12 cellular contexts compared by ENCODE assay signal in the genomic region with DNA sequence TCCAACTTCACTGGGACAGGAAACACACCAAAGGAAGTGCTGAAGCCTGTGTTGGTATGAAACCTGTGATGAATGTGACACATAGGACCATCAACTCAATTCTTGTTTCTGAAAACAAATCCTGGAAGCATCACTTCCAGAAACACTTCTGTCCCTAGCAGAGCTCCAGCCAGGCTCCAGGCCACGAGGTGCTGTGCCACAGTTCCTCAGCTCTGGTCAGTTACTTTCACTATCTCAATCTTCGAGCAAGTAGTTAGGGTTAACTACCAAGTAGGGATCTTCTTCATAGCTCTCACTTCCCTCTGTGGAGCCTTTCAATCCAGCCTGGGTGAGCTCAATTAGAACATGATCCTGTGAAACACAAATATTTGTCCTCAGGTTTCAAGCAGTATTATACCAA. TPM values are rescaled to one million over a fixed set of nuclear protein-coding genes. Genes with fewer than 3 reads are reported as not detected.
A peak's percentile ranks its signal among the peaks of the same experiment; 100 is the strongest.
DNase-seq lines count a peak whose midpoint lies in the region; ATAC-seq and TF ChIP-seq lines count a peak whose summit lies in the region.
"Had no signal": no experiment of that assay in that cellular context is flagged by ENCODE, and none has a peak within 500 bp of the region (broad histone marks: within the 10 kb centered on the region; RNA-seq: fewer than 3 reads in every experiment).

No MANE protein-coding gene starts in this region.

- peaks cover 39% of the 10 kb centered on the region for H3K4me1 ChIP-seq in Loucy (ENCODE audit: insufficient read depth, low read length, poor library complexity, severe bottlenecking)
- peaks cover 6% of the 10 kb centered on the region for H3K4me1 ChIP-seq in mucosa of descending colon (ENCODE audit: low read depth)
- peaks cover 0 to 10% (median 0%) of the 10 kb centered on the region in 4 donors for H3K4me1 ChIP-seq in stomach

- peak overlapping the region; percentile 7 to 69 (median 53) for H3K27ac Mint-ChIP-seq in CD14-positive monocyte
- H3K27ac Mint-ChIP-seq: GM23338 had no signal

- H3K27ac ChIP-seq in stomach = peak overlapping the region in 2 of 5 donors; percentile 19 to 55

- H4K20me1 ChIP-seq in Loucy (ENCODE audit: insufficient read depth, low read length, poor library complexity, severe bottlenecking) = no peaks in the 10 kb centered on the region

- peaks cover 0 to 2% (median 0%) of the 10 kb centered on the region in 3 donors for H3K27me3 Mint-ChIP-seq in CD14-positive monocyte (ENCODE audit: low read depth in 3 of 3)

- H3K36me3 Mint-ChIP-seq in CD14-positive monocyte = peaks cover 28 to 38% of the 10 kb centered on the region in 2 donors

- no peaks in the 10 kb centered on the region for H3K79me2 ChIP-seq in Loucy (ENCODE audit: insufficient read depth, low read length)

- TF ChIP-seq CTCF in CD14-positive monocyte (IDR thresholded peaks at IDR 0.05) = no peak
- TF ChIP-seq CTCF in Loucy (conservative IDR thresholded peaks at IDR 0.05; ENCODE audit: low read length) = no peak
- no peak for TF ChIP-seq CTCF in mucosa of descending colon (IDR thresholded peaks at IDR 0.05)
- no peak for TF ChIP-seq CTCF in stomach (IDR thresholded peaks at IDR 0.05)

- ATAC-seq in mucosa of descending colon (peak; percentile 76), HG03520 (IDR thresholded peaks at IDR 0.05; ENCODE audit: unreplicated experiment) (no peak)
- ATAC-seq: GM23338 had no signal

- intact Hi-C loops in CD14-positive monocyte (cut with micrococcal nuclease) = no loop called here
- intact Hi-C loops in mucosa of descending colon (cut with DNase I, micrococcal nuclease) = no loop called here
- intact Hi-C loops in stomach (cut with DNase I; ENCODE audit: low total_unique reads) = no loop called here

- peaks cover 44% of the 10 kb centered on the region for H3K36me3 ChIP-seq in Loucy (ENCODE audit: insufficient read depth, low read length)
- no peaks in the 10 kb centered on the region for H3K36me3 ChIP-seq in mucosa of descending colon (ENCODE audit: low read depth)
- H3K36me3 ChIP-seq in stomach = peaks cover 3 to 37% (median 36%) of the 10 kb centered on the region in 4 donors

- H3F3A ChIP-seq in Loucy (ENCODE audit: low read depth) = peaks cover 5% of the 10 kb centered on the region; the same call in 1 of the 2 replicates

- H3K4me2 ChIP-seq in Loucy (ENCODE audit: low read depth, low read length, poor library complexity, severe bottlenecking) = peak overlapping the region; percentile 63
- H3K4me2 ChIP-seq: GM23338 had no signal

- H3K9ac ChIP-seq in Loucy (ENCODE audit: low read depth, low read length, poor library complexity, severe bottlenecking) = peak overlapping the region; percentile 2

- peak overlapping the region; percentile 26 to 38 for H3K4me3 Mint-ChIP-seq in CD14-positive monocyte
- H3K4me3 Mint-ChIP-seq: GM23338 had no signal

- H3K27me3 ChIP-seq in Loucy (ENCODE audit: insufficient read depth, low read length, poor library complexity, severe bottlenecking) = no peaks in the 10 kb centered on the region
- H3K27me3 ChIP-seq in stomach = no peaks in the 10 kb centered on the region

- H3K4me1 Mint-ChIP-seq in CD14-positive monocyte = peaks cover 9% of the 10 kb centered on the region

- no peaks in the 10 kb centered on the region for H3K9me3 Mint-ChIP-seq in CD14-positive monocyte
- H3K9me3 Mint-ChIP-seq: GM23338 had no signal

- DNase-seq in CD14-positive monocyte (ENCODE audit: low spot score) (no peak), dedifferentiated amniotic fluid mesenchymal stem cell (ENCODE audit: extremely low spot score) (peak; percentile 27), mucosa of descending colon (peak in 1 of 3 donors; percentile 20), putamen (ENCODE audit: low spot score) (no peak), stomach (no peak)
- DNase-seq in stimulated activated CD4-positive, alpha-beta T cell treated with anti-CD3 and anti-CD28 coated beads, Interleukin-1b, Interleukin-23, amount 100 ng/mL, for 48 hours = no peak
- DNase-seq: effector CD8-positive, alpha-beta T cell; NCI-H2029; SIG-M5 had no signal

- 56 to 72% (median 60%) methylated on average over 2 of the region's 2 CpGs for WGBS in stomach, 5 donors

- no peak overlapping the region for H2AFZ ChIP-seq in Loucy (ENCODE audit: low read length)
- H2AFZ ChIP-seq: GM23338 had no signal

- no peak for TF ChIP-seq EP300 in stomach (IDR thresholded peaks at IDR 0.05)

- H3K9me2 ChIP-seq in Loucy (replicated peaks; ENCODE audit: low read depth, low read length) = no peaks in the 10 kb centered on the region

- H3K9me3 ChIP-seq in Loucy (ENCODE audit: insufficient read depth, low read depth, low read length) (no peaks in the 10 kb centered on the region), mucosa of descending colon (no peaks in the 10 kb centered on the region), stomach (no peaks in the 10 kb centered on the region)

- H3K4me3 ChIP-seq in Loucy (ENCODE audit: low read length, poor library complexity, severe bottlenecking) (peak overlapping the region; percentile 38), mucosa of descending colon (no peak overlapping the region), stomach (no peak overlapping the region)
- H3K4me3 ChIP-seq: GM23338 had no signal

- no peak for TF ChIP-seq POLR2A in stomach (IDR thresholded peaks at IDR 0.05)

RNA-seq across cellular contexts. Expression of a gene that starts 3.6 kb away (rescaled TPM):
- polyA plus RNA-seq in CD14-positive monocyte = not detected
- total RNA-seq in mucosa of descending colon = under 1 TPM; 0.09 to 0.19 (median 0.09) TPM
- total RNA-seq in stomach = 10 to 100 TPM in 1 of 5 donors, under 1 TPM in 1, not detected in 3; 0.58 to 12.3 TPM
- polyA plus RNA-seq in stomach = not detected
- total RNA-seq: GM23338 had no signal
- polyA plus RNA-seq: GM23338 had no signal

RNA-seq across cellular contexts. Expression of a gene that starts 35.6 kb away (rescaled TPM):
- polyA plus RNA-seq in CD14-positive monocyte = 1 to 10 TPM; 1.7 to 2.2 TPM
- 10 to 100 TPM in 1 of 3 donors, 1 to 10 TPM in 2; 8.4 to 19.8 (median 8.9) TPM for total RNA-seq in mucosa of descending colon
- 10 to 100 TPM in 3 of 5 donors, 1 to 10 TPM in 2; 1.8 to 41.1 (median 14.6) TPM for total RNA-seq in stomach
- 1 to 10 TPM; 6.0 to 9.9 (median 7.2) TPM for polyA plus RNA-seq in stomach
